In the genomic region with DNA sequence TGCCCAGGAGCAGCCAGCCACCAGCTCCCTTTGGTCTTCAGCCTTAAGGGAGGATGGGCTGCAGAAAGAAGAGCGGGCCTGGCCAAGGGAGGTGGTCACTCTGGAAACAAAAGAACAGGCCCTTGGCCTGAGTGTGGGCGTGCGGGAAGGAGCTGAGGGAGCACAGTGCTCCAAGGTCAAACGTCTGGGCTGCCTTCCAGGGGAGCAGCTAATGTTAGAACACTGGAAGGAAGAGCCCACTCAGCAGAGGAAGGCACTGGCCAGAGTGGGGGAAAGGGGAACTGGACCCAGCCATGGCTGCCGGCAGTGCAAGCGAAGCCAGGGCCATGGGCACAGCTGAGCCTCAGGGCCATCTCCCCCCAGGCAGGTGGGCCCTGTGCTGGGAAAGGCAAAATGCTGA, we compare ENCODE assay signal across 9 cellular contexts. TPM values are rescaled to one million over a fixed set of nuclear protein-coding genes. Genes with fewer than 3 reads are reported as not detected.
DNase-seq lines count a peak whose midpoint lies in the region; ATAC-seq and TF ChIP-seq lines count a peak whose summit lies in the region.
"Had no signal": no experiment of that assay in that cellular context is flagged by ENCODE, and none has a peak within 500 bp of the region (broad histone marks: within the 10 kb centered on the region; RNA-seq: fewer than 3 reads in every experiment).

No MANE protein-coding gene starts in this region.

- H3K4me1 ChIP-seq in OCI-LY1 (ENCODE audit: insufficient read depth, low read length, severe bottlenecking) = peaks cover 100% of the 10 kb centered on the region
- peaks cover 3 to 64% (median 21%) of the 10 kb centered on the region in 4 donors for H3K4me1 ChIP-seq in right lobe of liver
- peaks cover 72 to 99% (median 85%) of the 10 kb centered on the region in 4 donors for H3K4me1 ChIP-seq in stomach

- TF ChIP-seq EP300 in stomach (IDR thresholded peaks at IDR 0.05) = no peak

- no peaks in the 10 kb centered on the region for H3K79me2 ChIP-seq in OCI-LY1 (ENCODE audit: insufficient read depth, low read length)

- H3K9me3 ChIP-seq in OCI-LY1 (ENCODE audit: low read length) (no peaks in the 10 kb centered on the region), right lobe of liver (no peaks in the 10 kb centered on the region), stomach (no peaks in the 10 kb centered on the region)

- no peak overlapping the region for H3K4me3 ChIP-seq in OCI-LY1 (ENCODE audit: low read depth, low read length, poor library complexity, severe bottlenecking)
- no peak overlapping the region for H3K4me3 ChIP-seq in right lobe of liver
- no peak overlapping the region for H3K4me3 ChIP-seq in stomach

- H3K27ac ChIP-seq in OCI-LY1 (ENCODE audit: low read depth, low read length, poor library complexity, severe bottlenecking) (peak overlapping the region; percentile 84), right lobe of liver (peak overlapping the region; percentile 50 to 81 (median 74)), stomach (peak overlapping the region; percentile 67 to 83 (median 78))

- no peak overlapping the region for H3K9ac ChIP-seq in OCI-LY1 (ENCODE audit: low read length)

- ATAC-seq in right lobe of liver (peak; percentile 57 to 71 (median 70)), GM21717 (IDR thresholded peaks at IDR 0.05; ENCODE audit: unreplicated experiment) (no peak), HG03342 (IDR thresholded peaks at IDR 0.05; ENCODE audit: unreplicated experiment) (no peak)

- H3K36me3 ChIP-seq in OCI-LY1 (ENCODE audit: insufficient read depth, low read length) = peaks cover 82% of the 10 kb centered on the region
- no peaks in the 10 kb centered on the region for H3K36me3 ChIP-seq in right lobe of liver
- peaks cover 10 to 34% (median 26%) of the 10 kb centered on the region in 4 donors for H3K36me3 ChIP-seq in stomach

- H3K4me2 ChIP-seq in OCI-LY1 (ENCODE audit: low read length) = no peak overlapping the region

- no peaks in the 10 kb centered on the region for H3K27me3 ChIP-seq in OCI-LY1 (ENCODE audit: insufficient read depth, low read length)
- no peaks in the 10 kb centered on the region for H3K27me3 ChIP-seq in right lobe of liver
- H3K27me3 ChIP-seq in stomach = no peaks in the 10 kb centered on the region

- H3K9me2 ChIP-seq in OCI-LY1 (ENCODE audit: low read depth, low read length) = no peaks in the 10 kb centered on the region

- H3F3A ChIP-seq in OCI-LY1 (ENCODE audit: insufficient read depth, low read length) = no peaks in the 10 kb centered on the region

- DNase-seq in cerebellum (ENCODE audit: low spot score) (peak; percentile 44), right lobe of liver (peak; percentile 85 to 86 (median 85)), stomach (peak; percentile 88), NCI-H2081 treated with DMSO at 0.1 percent for 48 hours (lab: John Stamatoyannopoulos, UW) (no peak), GM10248 (ENCODE audit: extremely low spot score) (no peak)
- DNase-seq: NCI-H1048 had no signal

- TF ChIP-seq POLR2A in right lobe of liver (IDR thresholded peaks at IDR 0.05) (no peak), stomach (IDR thresholded peaks at IDR 0.05) (no peak)

- TF ChIP-seq CTCF in OCI-LY1 (IDR thresholded peaks at IDR 0.05; ENCODE audit: low read length) = no peak
- TF ChIP-seq CTCF in right lobe of liver (IDR thresholded peaks at IDR 0.05) = no peak
- TF ChIP-seq CTCF in stomach (IDR thresholded peaks at IDR 0.05) = no peak
- no peak for TF ChIP-seq CTCF in GM10248 (IDR thresholded peaks at IDR 0.05; ENCODE audit: control extremely low read depth, extremely low read depth, low read depth, missing control alignments)

- CTCF ChIA-PET in GM10248 (lab: Yijun Ruan, JAX) = interaction anchor here (0.9 to 1.9 kb wide), 8 partner anchors 12 to 40 kb away, joined by 3 to 11 read pairs (median 4); no protein-coding TSS in a partner anchor

- H4K20me1 ChIP-seq in OCI-LY1 (ENCODE audit: insufficient read depth, low read length) = no peaks in the 10 kb centered on the region

- POLR2A ChIA-PET in GM10248 (lab: Yijun Ruan, JAX) = no interaction called here

- WGBS in right lobe of liver (ENCODE audit: insufficient coverage, low coverage, low lambda C conversion rate, missing lambda C conversion rate) = 17% methylated on average over 3 of the region's 6 CpGs
- WGBS in stomach, 5 donors = 10 to 30% (median 19%) methylated on average over 6 of the region's 6 CpGs

- no peak overlapping the region for H2AFZ ChIP-seq in OCI-LY1 (ENCODE audit: low read length)

- intact Hi-C loops in right lobe of liver (cut with DNase I) = no loop called here
- intact Hi-C loops in stomach (cut with DNase I; ENCODE audit: low total_unique reads) = no loop called here

RNA-seq across cellular contexts. Expression of a gene that starts 42.7 kb away (rescaled TPM):
- total RNA-seq in cerebellum = 35.2 TPM
- total RNA-seq in right lobe of liver = 10 to 100 TPM in 1 of 6 experiments, 1 to 10 TPM in 5; 4.4 to 10.8 (median 4.8) TPM
- total RNA-seq in stomach = 10 to 100 TPM in 4 of 5 donors, 1 to 10 TPM in 1; 9.4 to 46.9 (median 19.3) TPM
- polyA plus RNA-seq in stomach = 1 to 10 TPM; 5.7 to 9.3 (median 8.2) TPM

Comparison
In these comparisons a context has a peak if more than half of its experiments do, and no peak if none do; other contexts are left out.
1. DNase-seq: peak in cerebellum (single experiment), right lobe of liver (3 of 3) and stomach (single experiment); none in NCI-H2081 treated with DMSO at 0.1 percent for 48 hours (single experiment) and GM10248 (single experiment).
2. ATAC-seq: peak in right lobe of liver (4 of 4); none in GM21717 (single experiment) and HG03342 (single experiment).
3. Peak in every context shown above with its lines, with median percentiles within 50 percentile points of each other: H3K27ac ChIP-seq.